Comparison of ENCODE assay signal across 1 cellular context in the genomic region with DNA sequence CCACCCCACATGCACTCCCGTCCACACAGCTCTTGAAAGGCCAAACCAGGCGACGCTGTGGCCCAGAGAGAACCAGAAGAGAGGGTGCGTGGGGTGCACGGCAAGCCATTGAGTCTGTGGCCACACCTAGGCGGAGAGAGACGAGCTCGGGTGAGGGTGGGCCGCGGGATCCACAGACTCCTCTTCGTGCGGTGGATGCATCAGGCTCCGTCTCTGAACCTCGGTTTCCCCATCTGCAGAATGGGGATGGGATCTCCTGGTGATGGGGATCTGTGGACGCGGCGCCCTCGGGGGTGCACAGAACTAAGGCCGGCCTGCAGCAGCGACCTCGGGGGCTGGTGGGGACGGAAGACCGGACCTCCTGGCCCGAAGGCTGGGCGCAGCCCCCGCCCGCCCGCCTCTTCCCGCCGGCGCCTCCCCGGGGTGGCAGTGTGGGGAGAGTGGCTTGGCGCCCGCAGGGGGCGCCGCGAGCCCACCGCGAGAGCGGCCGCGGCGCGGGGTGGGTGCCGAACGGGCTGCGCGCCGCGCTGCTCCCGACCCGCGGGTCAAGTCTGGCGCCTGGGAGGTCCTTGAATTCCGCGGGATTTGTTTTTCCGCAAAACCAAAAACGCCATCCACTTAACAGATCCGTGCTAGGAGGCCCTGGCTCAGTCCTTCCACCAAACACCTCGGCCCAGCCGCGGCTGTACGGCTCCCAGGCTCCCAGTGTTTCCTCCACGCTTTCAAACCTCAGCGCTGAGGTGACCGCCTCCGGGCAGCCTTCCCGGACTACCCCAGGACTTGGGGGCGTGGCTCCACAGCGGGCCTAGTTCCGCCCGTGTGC.
A peak's percentile ranks its signal among the peaks of the same experiment; 100 is the strongest.
TF ChIP-seq lines count a peak whose summit lies in the region.

No MANE protein-coding gene starts in this region.

TF ChIP-seq in HEK293, 187 proteins besides CTCF, POLR2A, EP300 and RAD21 (continued from another document):
- TF ChIP-seq, protein P1, sequence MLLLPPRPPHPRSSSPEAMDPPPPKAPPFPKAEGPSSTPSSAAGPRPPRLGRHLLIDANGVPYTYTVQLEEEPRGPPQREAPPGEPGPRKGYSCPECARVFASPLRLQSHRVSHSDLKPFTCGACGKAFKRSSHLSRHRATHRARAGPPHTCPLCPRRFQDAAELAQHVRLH (tag by site-specific recombination; IDR thresholded peaks at IDR 0.05), result peak; percentile 73; the same call in 1 of the 2 replicates
- TF ChIP-seq, protein P2, sequence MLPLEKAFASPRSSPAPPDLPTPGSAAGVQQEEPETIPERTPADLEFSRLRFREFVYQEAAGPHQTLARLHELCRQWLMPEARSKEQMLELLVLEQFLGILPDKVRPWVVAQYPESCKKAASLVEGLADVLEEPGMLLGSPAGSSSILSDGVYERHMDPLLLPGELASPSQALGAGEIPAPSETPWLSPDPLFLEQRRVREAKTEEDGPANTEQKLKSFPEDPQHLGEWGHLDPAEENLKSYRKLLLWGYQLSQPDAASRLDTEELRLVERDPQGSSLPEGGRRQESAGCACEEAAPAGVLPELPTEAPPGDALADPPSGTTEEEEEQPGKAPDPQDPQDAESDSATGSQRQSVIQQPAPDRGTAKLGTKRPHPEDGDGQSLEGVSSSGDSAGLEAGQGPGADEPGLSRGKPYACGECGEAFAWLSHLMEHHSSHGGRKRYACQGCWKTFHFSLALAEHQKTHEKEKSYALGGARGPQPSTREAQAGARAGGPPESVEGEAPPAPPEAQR (tag by site-specific recombination; IDR thresholded peaks at IDR 0.05), result no peak
- no peak for TF ChIP-seq HIC1 (tag by site-specific recombination; IDR thresholded peaks at IDR 0.05)
- TF ChIP-seq ZBTB44 (tag by site-specific recombination; IDR thresholded peaks at IDR 0.05), result peak; percentile 64; the same call in 1 of the 2 replicates
- TF ChIP-seq ZNF23 (tag by site-specific recombination; IDR thresholded peaks at IDR 0.05; ENCODE audit: borderline replicate concordance), result no peak
- no peak for TF ChIP-seq SALL2 (tag by site-specific recombination; IDR thresholded peaks at IDR 0.05; ENCODE audit: borderline replicate concordance)
- no peak for TF ChIP-seq ZNF37A (tag by site-specific recombination; IDR thresholded peaks at IDR 0.05)
- 0 out of 2 replicates have a peak, but pooled peaks have one; percentile 34 for TF ChIP-seq ZNF596 (tag by site-specific recombination; IDR thresholded peaks at IDR 0.05)
- no peak for TF ChIP-seq EGR2 (tag by site-specific recombination; IDR thresholded peaks at IDR 0.05; ENCODE audit: low read depth)
- TF ChIP-seq ZNF19 (tag by site-specific recombination; IDR thresholded peaks at IDR 0.05; ENCODE audit: low read depth), result no peak
- peak; percentile 46 for TF ChIP-seq ZBTB8A (tag by site-specific recombination; IDR thresholded peaks at IDR 0.05)
- no peak for TF ChIP-seq ZNF548 (tag by site-specific recombination; IDR thresholded peaks at IDR 0.05)
- TF ChIP-seq ZNF830 (tag by site-specific recombination; IDR thresholded peaks at IDR 0.05; ENCODE audit: low read depth), result no peak
- no peak for TF ChIP-seq ZNF174 (tag by site-specific recombination; IDR thresholded peaks at IDR 0.05)
- TF ChIP-seq KLF17 (tag by site-specific recombination; IDR thresholded peaks at IDR 0.05), result no peak; the same call in 1 of the 2 replicates
- no peak for TF ChIP-seq ZNF157 (tag by site-specific recombination; IDR thresholded peaks at IDR 0.05)
- no peak for TF ChIP-seq ZNF138 (tag by site-specific recombination; IDR thresholded peaks at IDR 0.05; ENCODE audit: borderline replicate concordance)
- no peak for TF ChIP-seq MEIS1 (CRISPR knock-in tag; IDR thresholded peaks at IDR 0.05; ENCODE audit: borderline replicate concordance)
- TF ChIP-seq ZBTB20 (tag by site-specific recombination; IDR thresholded peaks at IDR 0.05), result no peak
- no peak for TF ChIP-seq ZBTB49 (tag by site-specific recombination; IDR thresholded peaks at IDR 0.05; ENCODE audit: low read depth)
- TF ChIP-seq, protein P3, sequence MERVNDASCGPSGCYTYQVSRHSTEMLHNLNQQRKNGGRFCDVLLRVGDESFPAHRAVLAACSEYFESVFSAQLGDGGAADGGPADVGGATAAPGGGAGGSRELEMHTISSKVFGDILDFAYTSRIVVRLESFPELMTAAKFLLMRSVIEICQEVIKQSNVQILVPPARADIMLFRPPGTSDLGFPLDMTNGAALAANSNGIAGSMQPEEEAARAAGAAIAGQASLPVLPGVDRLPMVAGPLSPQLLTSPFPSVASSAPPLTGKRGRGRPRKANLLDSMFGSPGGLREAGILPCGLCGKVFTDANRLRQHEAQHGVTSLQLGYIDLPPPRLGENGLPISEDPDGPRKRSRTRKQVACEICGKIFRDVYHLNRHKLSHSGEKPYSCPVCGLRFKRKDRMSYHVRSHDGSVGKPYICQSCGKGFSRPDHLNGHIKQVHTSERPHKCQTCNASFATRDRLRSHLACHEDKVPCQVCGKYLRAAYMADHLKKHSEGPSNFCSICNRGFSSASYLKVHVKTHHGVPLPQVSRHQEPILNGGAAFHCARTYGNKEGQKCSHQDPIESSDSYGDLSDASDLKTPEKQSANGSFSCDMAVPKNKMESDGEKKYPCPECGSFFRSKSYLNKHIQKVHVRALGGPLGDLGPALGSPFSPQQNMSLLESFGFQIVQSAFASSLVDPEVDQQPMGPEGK (tag by site-specific recombination; IDR thresholded peaks at IDR 0.05), result peak; percentile 50
- TF ChIP-seq ZBTB11 (tag by site-specific recombination; conservative IDR thresholded peaks at IDR 0.05; ENCODE audit: low read depth), result no peak; the same call in 1 of the 2 replicates
- peak; percentile 18; the same call in 1 of the 2 replicates for TF ChIP-seq ZIC2 (tag by site-specific recombination; IDR thresholded peaks at IDR 0.05)
- TF ChIP-seq ZNF776 (tag by site-specific recombination; IDR thresholded peaks at IDR 0.05; ENCODE audit: borderline replicate concordance), result no peak
- TF ChIP-seq ZBTB48 (tag by site-specific recombination; IDR thresholded peaks at IDR 0.05), result no peak
- TF ChIP-seq ZNF843 (tag by site-specific recombination; IDR thresholded peaks at IDR 0.05), result 0 out of 2 replicates have a peak, but pooled peaks have one; percentile 28
- TF ChIP-seq ZNF24 (tag by site-specific recombination; IDR thresholded peaks at IDR 0.05), result 0 out of 2 replicates have a peak, but pooled peaks have one; percentile 37
- no peak for TF ChIP-seq ZNF248 (tag by site-specific recombination; IDR thresholded peaks at IDR 0.05)
- TF ChIP-seq GFI1B (tag by site-specific recombination; IDR thresholded peaks at IDR 0.05), result no peak
- TF ChIP-seq ZNF404 (tag by site-specific recombination; IDR thresholded peaks at IDR 0.05), result no peak
- TF ChIP-seq, protein P4, sequence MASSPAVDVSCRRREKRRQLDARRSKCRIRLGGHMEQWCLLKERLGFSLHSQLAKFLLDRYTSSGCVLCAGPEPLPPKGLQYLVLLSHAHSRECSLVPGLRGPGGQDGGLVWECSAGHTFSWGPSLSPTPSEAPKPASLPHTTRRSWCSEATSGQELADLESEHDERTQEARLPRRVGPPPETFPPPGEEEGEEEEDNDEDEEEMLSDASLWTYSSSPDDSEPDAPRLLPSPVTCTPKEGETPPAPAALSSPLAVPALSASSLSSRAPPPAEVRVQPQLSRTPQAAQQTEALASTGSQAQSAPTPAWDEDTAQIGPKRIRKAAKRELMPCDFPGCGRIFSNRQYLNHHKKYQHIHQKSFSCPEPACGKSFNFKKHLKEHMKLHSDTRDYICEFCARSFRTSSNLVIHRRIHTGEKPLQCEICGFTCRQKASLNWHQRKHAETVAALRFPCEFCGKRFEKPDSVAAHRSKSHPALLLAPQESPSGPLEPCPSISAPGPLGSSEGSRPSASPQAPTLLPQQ (tag by site-specific recombination; IDR thresholded peaks at IDR 0.05), result peak; percentile 72
- TF ChIP-seq SP3 (tag by site-specific recombination; IDR thresholded peaks at IDR 0.05), result peak; percentile 79; the same call in 1 of the 2 replicates
- 0 out of 2 replicates have a peak, but pooled peaks have one; percentile 46 for TF ChIP-seq ZNF324 (tag by site-specific recombination; IDR thresholded peaks at IDR 0.05)
- TF ChIP-seq SP2 (tag by site-specific recombination; IDR thresholded peaks at IDR 0.05), result peak; percentile 48; the same call in 1 of the 2 replicates
- TF ChIP-seq ZNF146 (tag by site-specific recombination; IDR thresholded peaks at IDR 0.05), result 0 out of 2 replicates have a peak, but pooled peaks have one; percentile 2
- no peak for TF ChIP-seq SCRT2 (tag by site-specific recombination; IDR thresholded peaks at IDR 0.05)
- peak; percentile 67 for TF ChIP-seq ZBTB26 (tag by site-specific recombination; optimal IDR thresholded peaks at IDR 0.05)
